Comparison of ENCODE assay signal across 1 cellular context in the genomic region with DNA sequence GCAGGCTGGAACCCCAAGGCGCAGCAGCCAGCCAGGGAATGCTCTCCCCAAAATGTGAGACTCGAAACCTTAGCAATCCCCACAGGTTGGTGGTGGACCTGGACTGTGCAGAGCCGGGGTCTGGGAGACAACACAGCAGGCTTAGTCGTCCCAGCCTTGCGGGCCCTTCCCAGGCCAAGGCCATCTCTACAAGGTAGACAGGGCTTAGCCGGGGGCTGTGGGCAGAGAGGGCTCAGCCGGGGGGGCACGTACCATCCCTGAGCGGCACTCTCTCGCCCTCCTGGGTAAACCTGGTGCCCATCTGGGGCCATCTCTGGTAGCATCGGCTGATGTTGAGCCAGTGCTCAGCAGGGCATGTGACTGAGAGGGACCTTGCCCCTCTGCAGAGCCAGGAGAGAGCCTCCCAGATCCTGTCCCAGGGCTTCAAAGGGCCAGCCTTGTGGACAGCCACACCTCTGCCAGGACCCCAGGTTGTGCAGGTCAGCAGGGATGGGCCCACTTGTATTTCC.
TF ChIP-seq lines count a peak whose summit lies in the region.

No MANE protein-coding gene starts in this region.

TF ChIP-seq in HepG2, 621 proteins besides CTCF, POLR2A, EP300 and RAD21:
- TF ChIP-seq SATB2 (CRISPR knock-in tag; IDR thresholded peaks at IDR 0.05) = no peak
- no peak for TF ChIP-seq ZNF256 (CRISPR knock-in tag; conservative IDR thresholded peaks at IDR 0.05)
- no peak for TF ChIP-seq EEA1 (CRISPR knock-in tag; IDR thresholded peaks at IDR 0.05; ENCODE audit: borderline replicate concordance)
- no peak for TF ChIP-seq SOX6 (IDR thresholded peaks at IDR 0.05)
- TF ChIP-seq SOX6 (CRISPR knock-in tag; IDR thresholded peaks at IDR 0.05) = no peak
- TF ChIP-seq PHB2 (IDR thresholded peaks at IDR 0.05; ENCODE audit: partially characterized antibody) = no peak
- no peak for TF ChIP-seq ZNF891 (CRISPR knock-in tag; IDR thresholded peaks at IDR 0.05)
- no peak for TF ChIP-seq ZNF136 (CRISPR knock-in tag; IDR thresholded peaks at IDR 0.05; ENCODE audit: low read depth)
- no peak for TF ChIP-seq TBL1XR1 (IDR thresholded peaks at IDR 0.05; ENCODE audit: borderline replicate concordance, low read length, partially characterized antibody)
- TF ChIP-seq, protein P1, sequence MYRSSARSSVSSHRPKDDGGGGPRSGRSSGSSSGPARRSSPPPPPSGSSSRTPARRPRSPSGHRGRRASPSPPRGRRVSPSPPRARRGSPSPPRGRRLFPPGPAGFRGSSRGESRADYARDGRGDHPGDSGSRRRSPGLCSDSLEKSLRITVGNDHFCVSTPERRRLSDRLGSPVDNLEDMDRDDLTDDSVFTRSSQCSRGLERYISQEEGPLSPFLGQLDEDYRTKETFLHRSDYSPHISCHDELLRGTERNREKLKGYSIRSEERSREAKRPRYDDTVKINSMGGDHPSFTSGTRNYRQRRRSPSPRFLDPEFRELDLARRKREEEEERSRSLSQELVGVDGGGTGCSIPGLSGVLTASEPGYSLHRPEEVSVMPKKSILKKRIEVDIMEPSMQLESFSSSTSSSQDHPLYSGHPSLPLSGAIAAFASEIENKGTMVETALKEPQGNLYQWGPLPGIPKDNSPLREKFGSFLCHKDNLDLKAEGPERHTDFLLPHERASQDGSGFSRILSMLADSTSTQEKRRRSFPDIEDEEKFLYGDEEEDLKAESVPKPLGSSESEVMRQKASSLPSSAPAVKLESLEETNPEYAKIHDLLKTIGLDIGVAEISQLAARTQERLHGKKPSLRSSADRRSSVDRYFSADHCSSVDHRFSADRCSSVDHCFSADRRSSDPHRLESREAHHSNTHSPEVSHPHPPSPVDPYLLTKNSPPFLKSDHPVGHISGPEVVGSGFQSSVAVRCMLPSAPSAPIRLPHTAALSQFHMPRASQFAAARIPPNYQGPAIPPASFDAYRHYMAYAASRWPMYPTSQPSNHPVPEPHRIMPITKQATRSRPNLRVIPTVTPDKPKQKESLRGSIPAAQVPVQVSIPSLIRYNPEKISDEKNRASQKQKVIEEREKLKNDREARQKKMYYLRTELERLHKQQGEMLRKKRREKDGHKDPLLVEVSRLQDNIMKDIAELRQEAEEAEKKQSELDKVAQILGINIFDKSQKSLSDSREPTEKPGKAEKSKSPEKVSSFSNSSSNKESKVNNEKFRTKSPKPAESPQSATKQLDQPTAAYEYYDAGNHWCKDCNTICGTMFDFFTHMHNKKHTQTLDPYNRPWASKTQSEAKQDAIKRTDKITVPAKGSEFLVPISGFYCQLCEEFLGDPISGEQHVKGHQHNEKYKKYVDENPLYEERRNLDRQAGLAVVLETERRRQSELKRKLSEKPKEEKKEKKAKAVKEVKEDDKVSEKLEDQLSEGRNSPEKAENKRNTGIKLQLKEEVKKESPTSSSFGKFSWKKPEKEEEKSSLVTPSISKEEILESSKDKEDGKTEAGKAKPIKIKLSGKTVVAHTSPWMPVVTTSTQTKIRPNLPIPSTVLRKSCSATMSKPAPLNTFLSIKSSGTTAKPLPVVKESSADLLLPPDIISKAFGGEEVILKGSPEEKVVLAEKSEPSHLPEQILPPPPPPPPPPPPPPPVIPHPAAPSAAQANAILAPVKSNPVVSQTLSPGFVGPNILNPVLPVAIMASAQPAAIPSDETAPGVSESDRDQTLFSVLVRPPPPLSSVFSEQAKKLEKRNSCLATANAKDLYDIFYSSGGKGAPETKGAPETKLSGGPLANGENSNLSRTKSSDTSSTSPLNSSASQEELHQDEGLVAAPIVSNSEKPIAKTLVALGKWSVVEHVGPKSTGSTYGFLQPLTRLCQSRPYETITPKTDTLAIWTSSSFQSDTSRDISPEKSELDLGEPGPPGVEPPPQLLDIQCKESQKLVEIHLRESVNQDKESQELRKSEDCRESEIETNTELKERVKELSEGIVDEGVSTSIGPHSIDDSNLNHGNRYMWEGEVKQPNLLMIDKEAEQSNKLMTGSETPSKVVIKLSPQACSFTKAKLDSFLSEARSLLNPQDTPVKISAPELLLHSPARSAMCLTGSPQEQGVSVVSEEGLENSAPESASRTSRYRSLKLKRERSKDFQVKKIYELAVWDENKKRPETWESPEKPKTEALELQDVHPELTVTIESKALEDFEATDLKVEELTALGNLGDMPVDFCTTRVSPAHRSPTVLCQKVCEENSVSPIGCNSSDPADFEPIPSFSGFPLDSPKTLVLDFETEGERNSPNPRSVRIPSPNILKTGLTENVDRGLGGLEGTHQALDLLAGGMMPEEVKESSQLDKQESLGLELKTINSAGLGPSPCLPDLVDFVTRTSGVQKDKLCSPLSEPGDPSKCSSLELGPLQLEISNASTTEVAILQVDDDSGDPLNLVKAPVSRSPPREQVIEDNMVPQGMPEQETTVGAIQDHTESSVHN (CRISPR knock-in tag; IDR thresholded peaks at IDR 0.05) = no peak
- TF ChIP-seq, protein P2, sequence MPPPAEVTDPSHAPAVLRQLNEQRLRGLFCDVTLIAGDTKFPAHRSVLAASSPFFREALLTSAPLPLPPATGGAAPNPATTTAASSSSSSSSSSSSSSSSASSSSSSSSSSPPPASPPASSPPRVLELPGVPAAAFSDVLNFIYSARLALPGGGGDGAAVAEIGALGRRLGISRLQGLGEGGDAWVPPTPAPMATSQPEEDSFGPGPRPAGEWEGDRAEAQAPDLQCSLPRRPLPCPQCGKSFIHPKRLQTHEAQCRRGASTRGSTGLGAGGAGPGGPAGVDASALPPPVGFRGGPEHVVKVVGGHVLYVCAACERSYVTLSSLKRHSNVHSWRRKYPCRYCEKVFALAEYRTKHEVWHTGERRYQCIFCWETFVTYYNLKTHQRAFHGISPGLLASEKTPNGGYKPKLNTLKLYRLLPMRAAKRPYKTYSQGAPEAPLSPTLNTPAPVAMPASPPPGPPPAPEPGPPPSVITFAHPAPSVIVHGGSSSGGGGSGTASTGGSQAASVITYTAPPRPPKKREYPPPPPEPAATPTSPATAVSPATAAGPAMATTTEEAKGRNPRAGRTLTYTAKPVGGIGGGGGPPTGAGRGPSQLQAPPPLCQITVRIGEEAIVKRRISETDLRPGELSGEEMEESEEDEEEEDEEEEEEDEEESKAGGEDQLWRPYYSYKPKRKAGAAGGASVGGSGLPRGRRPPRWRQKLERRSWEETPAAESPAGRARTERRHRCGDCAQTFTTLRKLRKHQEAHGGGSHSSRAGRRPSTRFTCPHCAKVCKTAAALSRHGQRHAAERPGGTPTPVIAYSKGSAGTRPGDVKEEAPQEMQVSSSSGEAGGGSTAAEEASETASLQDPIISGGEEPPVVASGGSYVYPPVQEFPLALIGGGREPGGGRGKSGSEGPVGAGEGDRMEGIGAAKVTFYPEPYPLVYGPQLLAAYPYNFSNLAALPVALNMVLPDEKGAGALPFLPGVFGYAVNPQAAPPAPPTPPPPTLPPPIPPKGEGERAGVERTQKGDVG (CRISPR knock-in tag; IDR thresholded peaks at IDR 0.05; ENCODE audit: borderline replicate concordance) = no peak
- TF ChIP-seq, protein P3, sequence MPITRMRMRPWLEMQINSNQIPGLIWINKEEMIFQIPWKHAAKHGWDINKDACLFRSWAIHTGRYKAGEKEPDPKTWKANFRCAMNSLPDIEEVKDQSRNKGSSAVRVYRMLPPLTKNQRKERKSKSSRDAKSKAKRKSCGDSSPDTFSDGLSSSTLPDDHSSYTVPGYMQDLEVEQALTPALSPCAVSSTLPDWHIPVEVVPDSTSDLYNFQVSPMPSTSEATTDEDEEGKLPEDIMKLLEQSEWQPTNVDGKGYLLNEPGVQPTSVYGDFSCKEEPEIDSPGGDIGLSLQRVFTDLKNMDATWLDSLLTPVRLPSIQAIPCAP (CRISPR knock-in tag; IDR thresholded peaks at IDR 0.05; ENCODE audit: low read depth) = no peak
- TF ChIP-seq ZNF605 (CRISPR knock-in tag; IDR thresholded peaks at IDR 0.05) = no peak
- TF ChIP-seq ZNF557 (CRISPR knock-in tag; IDR thresholded peaks at IDR 0.05) = no peak
- no peak for TF ChIP-seq SCMH1 (CRISPR knock-in tag; IDR thresholded peaks at IDR 0.05; ENCODE audit: borderline replicate concordance)
- no peak for TF ChIP-seq CEBPB (IDR thresholded peaks at IDR 0.05; ENCODE audit: borderline replicate concordance, low read depth, low read length)
- no peak for TF ChIP-seq ARID2 (CRISPR knock-in tag; IDR thresholded peaks at IDR 0.05; ENCODE audit: borderline replicate concordance)
- TF ChIP-seq, protein P4, sequence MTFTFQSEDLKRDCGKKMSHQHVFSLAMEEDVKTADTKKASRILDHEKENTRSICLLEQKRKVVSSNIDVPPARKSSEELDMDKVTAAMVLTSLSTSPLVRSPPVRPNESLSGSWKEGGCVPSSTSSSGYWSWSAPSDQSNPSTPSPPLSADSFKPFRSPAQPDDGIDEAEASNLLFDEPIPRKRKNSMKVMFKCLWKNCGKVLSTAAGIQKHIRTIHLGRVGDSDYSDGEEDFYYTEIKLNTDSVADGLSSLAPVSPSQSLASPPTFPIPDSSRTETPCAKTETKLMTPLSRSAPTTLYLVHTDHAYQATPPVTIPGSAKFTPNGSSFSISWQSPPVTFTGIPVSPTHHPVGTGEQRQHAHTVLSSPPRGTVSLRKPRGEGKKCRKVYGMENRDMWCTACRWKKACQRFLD (CRISPR knock-in tag; IDR thresholded peaks at IDR 0.05; ENCODE audit: borderline replicate concordance) = no peak
- TF ChIP-seq ZNF781 (CRISPR knock-in tag; IDR thresholded peaks at IDR 0.05; ENCODE audit: borderline replicate concordance, not compliant biosample characterization) = no peak
